ENCODE assay signal across 21 cellular contexts in genomic region chr3:4476507-4476906, GRCh38.
"Had no signal": no experiment of that assay in that cellular context is flagged by ENCODE, and none has a peak within 500 bp of the region (broad histone marks: within the 10 kb centered on the region; RNA-seq: fewer than 3 reads in every experiment).

No MANE protein-coding gene starts in this region.

- H3K27me3 ChIP-seq: ascending aorta, colonic mucosa, left lung, testis, vagina had no signal

- H3K4me1 Mint-ChIP-seq: endodermal cell had no signal

- H3K4me3 Mint-ChIP-seq: activated CD8-positive, alpha-beta T cell treated with anti-CD3 and anti-CD28 coated beads, Interleukin-2, amount 10 ng/mL, durations not matched to agents 7 days and 5 days; endodermal cell; naive thymus-derived CD4-positive, alpha-beta T cell; neural crest cell; stimulated activated naive B cell treated with anti-CD40 and anti-IgM and Interleukin-4, amounts not matched to agents 10 μg/mL and 1 μg/mL and 100 μg/mL, for 72 hours had no signal

- H3K4me3 ChIP-seq: ascending aorta, colonic mucosa, left lung, smooth muscle cell, testis, vagina had no signal

- H3K27ac ChIP-seq: colonic mucosa, epithelial cell of prostate, testis, vagina had no signal

- H3K9me3 Mint-ChIP-seq: activated naive CD4-positive, alpha-beta T cell treated with anti-CD3 and anti-CD28 coated beads, Interleukin-2, amount 50 U/mL, for 72 hours; endodermal cell; neural crest cell had no signal

- H3K9me3 ChIP-seq: ascending aorta, colonic mucosa, left lung, testis, vagina had no signal

- H3K36me3 ChIP-seq: ascending aorta, colonic mucosa, left lung, vagina had no signal

- H3K27me3 Mint-ChIP-seq: stimulated activated naive B cell treated with anti-CD40 and anti-IgM and Interleukin-4, amounts not matched to agents 10 μg/mL and 1 μg/mL and 100 μg/mL, for 72 hours had no signal

- ATAC-seq: activated CD8-positive, alpha-beta T cell treated with anti-CD3 and anti-CD28 coated beads, Interleukin-2, amount 10 ng/mL, durations not matched to agents 7 days and 5 days; activated naive CD4-positive, alpha-beta T cell treated with anti-CD3 and anti-CD28 coated beads, Interleukin-2, amount 50 U/mL, for 72 hours; left lung; naive thymus-derived CD4-positive, alpha-beta T cell; sciatic nerve; stimulated activated naive B cell treated with anti-CD40 and anti-IgM and Interleukin-4, amounts not matched to agents 10 μg/mL and 1 μg/mL and 100 μg/mL, for 72 hours had no signal

- DNase-seq: activated CD4-positive, alpha-beta T cell treated with anti-CD3 and anti-CD28 coated beads for 1 hour; activated CD4-positive, alpha-beta T cell treated with anti-CD3 and anti-CD28 coated beads, Interleukin-2, amount 50 U/mL, for 1 hour; activated CD8-positive, alpha-beta T cell treated with anti-CD3 and anti-CD28 coated beads, Interleukin-2, amount 10 ng/mL, durations not matched to agents 7 days and 5 days; activated gamma-delta T cell treated with Interleukin-2 at 50 U/mL for 16 hours; colonic mucosa; endodermal cell; kidney glomerular epithelial cell; left lung; naive thymus-derived CD4-positive, alpha-beta T cell; posterior cingulate gyrus; stimulated activated CD4-positive, alpha-beta T cell treated with anti-CD3 and anti-CD28 coated beads, Interleukin-15, amount 100 ng/mL, for 24 hours; stimulated activated naive B cell treated with anti-CD40 and anti-IgM and Interleukin-4, amounts not matched to agents 10 μg/mL and 1 μg/mL and 100 μg/mL, for 72 hours; testis; trophoblast cell had no signal

- H3K27ac Mint-ChIP-seq: activated CD8-positive, alpha-beta T cell treated with anti-CD3 and anti-CD28 coated beads, Interleukin-2, amount 10 ng/mL, durations not matched to agents 7 days and 5 days; activated naive CD4-positive, alpha-beta T cell treated with anti-CD3 and anti-CD28 coated beads, Interleukin-2, amount 50 U/mL, for 72 hours; endodermal cell; naive thymus-derived CD4-positive, alpha-beta T cell; stimulated activated naive B cell treated with anti-CD40 and anti-IgM and Interleukin-4, amounts not matched to agents 10 μg/mL and 1 μg/mL and 100 μg/mL, for 72 hours had no signal

- H3K4me1 ChIP-seq: colonic mucosa, vagina had no signal

- H3K36me3 Mint-ChIP-seq: activated naive CD4-positive, alpha-beta T cell treated with anti-CD3 and anti-CD28 coated beads, Interleukin-2, amount 50 U/mL, for 72 hours had no signal
